8 cellular contexts compared by ENCODE assay signal in the genomic region with DNA sequence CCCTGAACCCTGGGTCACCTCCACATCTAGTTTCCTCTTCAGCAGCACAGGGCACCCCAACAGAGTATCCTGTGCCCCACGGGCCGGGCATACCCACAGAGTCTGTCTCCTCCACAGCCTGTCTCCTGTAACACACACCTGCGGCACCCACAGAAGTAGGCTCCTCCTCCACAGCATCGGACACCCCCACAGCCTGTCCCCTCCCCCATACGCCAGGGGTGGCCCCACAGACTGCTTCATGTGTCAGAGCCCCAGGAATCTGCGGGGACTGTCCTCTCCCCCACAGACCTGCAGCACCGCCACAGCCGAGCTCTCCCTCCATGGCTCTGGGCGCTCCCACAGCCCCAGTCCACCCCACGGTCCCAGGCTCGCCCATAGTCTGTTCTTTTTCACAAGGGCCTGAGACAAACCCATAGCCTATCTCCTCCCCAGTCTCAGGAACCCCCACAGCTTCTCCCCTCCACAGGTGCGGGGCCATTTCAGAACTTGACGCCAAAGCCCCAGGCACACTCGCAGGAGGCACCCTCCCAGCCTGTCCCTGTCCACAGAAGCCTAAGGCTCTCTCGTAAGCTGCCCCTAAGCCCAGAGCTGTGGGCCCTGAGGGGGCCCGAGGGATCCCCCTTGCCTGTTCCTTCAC. TPM values are rescaled to one million over a fixed set of nuclear protein-coding genes. Genes with fewer than 3 reads are reported as not detected.
A peak's percentile ranks its signal among the peaks of the same experiment; 100 is the strongest.
DNase-seq lines count a peak whose midpoint lies in the region; ATAC-seq and TF ChIP-seq lines count a peak whose summit lies in the region.

No MANE protein-coding gene starts in this region.

- TF ChIP-seq CTCF in heart right ventricle (IDR thresholded peaks at IDR 0.05) = no peak
- TF ChIP-seq CTCF in mesothelial cell of epicardium (IDR thresholded peaks at IDR 0.05; ENCODE audit: unreplicated experiment) = no peak
- TF ChIP-seq CTCF in uterus (IDR thresholded peaks at IDR 0.05) = no peak

- TF ChIP-seq POLR2A in uterus (IDR thresholded peaks at IDR 0.05) = no peak

- H3K27me3 ChIP-seq in heart right ventricle (no peaks in the 10 kb centered on the region), uterus (no peaks in the 10 kb centered on the region)

- H3K36me3 ChIP-seq in heart right ventricle = peaks cover 0 to 33% (median 12%) of the 10 kb centered on the region in 9 donors
- H3K36me3 ChIP-seq in uterus = no peaks in the 10 kb centered on the region

- H3K27ac Mint-ChIP-seq in central memory CD8-positive, alpha-beta T cell (ENCODE audit: low read depth) = peak overlapping the region; percentile 94
- H3K27ac Mint-ChIP-seq in mesothelial cell of epicardium = peak overlapping the region; percentile 99

- H3K4me1 Mint-ChIP-seq in central memory CD8-positive, alpha-beta T cell = peaks cover 60% of the 10 kb centered on the region
- peaks cover 28% of the 10 kb centered on the region for H3K4me1 Mint-ChIP-seq in mesothelial cell of epicardium

- ATAC-seq in heart right ventricle = peak in 1 of 8 donors; percentile 3
- no peak for ATAC-seq in left cardiac atrium
- no peak for ATAC-seq in central memory CD8-positive, alpha-beta T cell (replicated peaks; ENCODE audit: extremely low read depth, poor library complexity, severe bottlenecking)
- no peak for ATAC-seq in HG03442 (IDR thresholded peaks at IDR 0.05; ENCODE audit: unreplicated experiment)

- H3K27me3 Mint-ChIP-seq in central memory CD8-positive, alpha-beta T cell = no peaks in the 10 kb centered on the region
- no peaks in the 10 kb centered on the region for H3K27me3 Mint-ChIP-seq in mesothelial cell of epicardium (ENCODE audit: low read depth)

- H3K36me3 Mint-ChIP-seq in central memory CD8-positive, alpha-beta T cell (ENCODE audit: insufficient read depth) = peaks cover 30% of the 10 kb centered on the region
- peaks cover 7% of the 10 kb centered on the region for H3K36me3 Mint-ChIP-seq in mesothelial cell of epicardium

- no peak for DNase-seq in heart right ventricle
- DNase-seq in left cardiac atrium = no peak
- no peak for DNase-seq in central memory CD8-positive, alpha-beta T cell (ENCODE audit: low spot score in 2 of 2)
- no peak for DNase-seq in mesothelial cell of epicardium (ENCODE audit: low spot score in 2 of 2, unreplicated experiment in 2 of 2)
- DNase-seq in uterus = no peak
- no peak for DNase-seq in inferior parietal cortex (ENCODE audit: extremely low spot score)
- no peak for DNase-seq in activated CD4-positive, CD25-positive, alpha-beta regulatory T cell treated with anti-CD3 and anti-CD28 coated beads, Interleukin-2, amount 50 U/mL, for 72 hours

- H3K4me1 ChIP-seq in heart right ventricle (peaks cover 6 to 32% (median 28%) of the 10 kb centered on the region in 9 donors), uterus (peaks cover 0 to 13% of the 10 kb centered on the region in 2 donors)

- peak overlapping the region in 3 of 10 donors; percentile 87 to 95 (median 91) for H3K27ac ChIP-seq in heart right ventricle
- no peak overlapping the region for H3K27ac ChIP-seq in uterus

- no peaks in the 10 kb centered on the region for H3K9me3 Mint-ChIP-seq in central memory CD8-positive, alpha-beta T cell
- H3K9me3 Mint-ChIP-seq in mesothelial cell of epicardium = no peaks in the 10 kb centered on the region

- H3K4me3 ChIP-seq in heart right ventricle = peak overlapping the region; percentile 75 to 98 (median 86)
- peak overlapping the region; percentile 87 to 90 for H3K4me3 ChIP-seq in uterus

- H3K4me3 Mint-ChIP-seq in central memory CD8-positive, alpha-beta T cell = peak overlapping the region; percentile 95
- peak overlapping the region; percentile 96 for H3K4me3 Mint-ChIP-seq in mesothelial cell of epicardium

- intact Hi-C loops in heart right ventricle (cut with DNase I) (no loop called here), left cardiac atrium (cut with DNase I) (no loop called here), uterus (cut with DNase I; ENCODE audit: low total_unique reads) (no loop called here)

- H3K9me3 ChIP-seq in heart right ventricle (no peaks in the 10 kb centered on the region), uterus (no peaks in the 10 kb centered on the region)

- 52 to 57% methylated on average over 16 of the region's 16 CpGs for WGBS in heart right ventricle, 2 donors

RNA-seq across cellular contexts. Expression of a gene that starts 1.4 kb away (rescaled TPM):
- total RNA-seq in heart right ventricle = 1 to 10 TPM; 3.6 to 9.9 (median 6.0) TPM
- 1 to 10 TPM; 2.4 to 3.2 TPM for polyA plus RNA-seq in heart right ventricle
- total RNA-seq in left cardiac atrium = 1 to 10 TPM; 4.7 to 6.3 TPM
- 36.1 to 45.3 TPM (median 41.1 TPM) in 3 replicates for total RNA-seq in mesothelial cell of epicardium
- total RNA-seq in uterus = 10 to 100 TPM in 3 of 4 donors, 1 to 10 TPM in 1; 6.2 to 52.3 (median 28.8) TPM

RNA-seq across cellular contexts. Expression of a gene that starts 1.7 kb away (rescaled TPM):
- total RNA-seq in heart right ventricle = 10 to 100 TPM; 33.3 to 59.2 (median 43.5) TPM
- 100 to 1,000 TPM in 1 of 2 donors, 10 to 100 TPM in 1; 60.4 to 172 TPM for polyA plus RNA-seq in heart right ventricle
- total RNA-seq in left cardiac atrium = 10 to 100 TPM; 50.5 to 58.2 TPM
- total RNA-seq in mesothelial cell of epicardium = 41.0 to 52.4 TPM (median 45.5 TPM) in 3 replicates
- 100 to 1,000 TPM in 1 of 4 donors, 10 to 100 TPM in 2, 1 to 10 TPM in 1; 2.8 to 108 (median 51.5) TPM for total RNA-seq in uterus

RNA-seq across cellular contexts. Expression of a gene that starts 12.3 kb away (rescaled TPM):
- total RNA-seq in heart right ventricle (10 to 100 TPM in 8 of 10 donors, 1 to 10 TPM in 2; 8.4 to 17.5 (median 14.2) TPM), left cardiac atrium (10 to 100 TPM; 14.7 to 15.6 TPM), mesothelial cell of epicardium (11.8 to 13.5 TPM (median 12.1 TPM) in 3 replicates), uterus (10 to 100 TPM in 3 of 4 donors, 1 to 10 TPM in 1; 1.5 to 49.7 (median 15.7) TPM)
- 10 to 100 TPM; 17.5 to 18.6 TPM for polyA plus RNA-seq in heart right ventricle

RNA-seq across cellular contexts. Expression of a gene that starts 12.4 kb away (rescaled TPM):
- total RNA-seq in heart right ventricle (1 to 10 TPM in 1 of 10 donors, under 1 TPM in 8, not detected in 1; 0.30 to 1.2 (median 0.57) TPM), left cardiac atrium (under 1 TPM; 0.59 to 0.63 TPM), mesothelial cell of epicardium (6.1 to 7.6 TPM (median 7.1 TPM) in 3 replicates), uterus (1 to 10 TPM in 3 of 4 donors, under 1 TPM in 1; 0.26 to 3.2 (median 1.3) TPM)
- 1 to 10 TPM in 1 of 2 donors, under 1 TPM in 1; 0.99 to 1.4 TPM for polyA plus RNA-seq in heart right ventricle
